Comparison of ENCODE assay signal across 1 cellular context in the genomic region with DNA sequence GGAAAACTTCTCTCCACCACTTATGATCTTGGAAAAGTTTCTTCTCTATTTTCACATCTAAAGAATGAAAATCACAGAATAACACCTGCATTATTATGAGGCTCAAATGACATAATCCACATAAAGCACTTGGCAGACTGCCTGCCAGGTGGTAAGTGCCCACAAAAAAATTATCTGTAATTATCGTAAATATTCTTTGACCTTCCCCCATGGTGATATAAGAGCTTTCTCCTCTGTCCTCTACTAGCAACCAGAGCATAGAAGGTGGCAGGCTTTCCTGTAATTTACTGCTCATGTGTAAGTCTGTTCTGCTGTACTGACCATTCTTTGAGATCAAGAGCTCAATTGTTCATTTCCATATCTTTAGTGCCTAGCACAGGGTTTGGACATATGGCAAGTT.
TF ChIP-seq lines count a peak whose summit lies in the region.

No MANE protein-coding gene starts in this region.

TF ChIP-seq in GM23338, 12 proteins besides CTCF, POLR2A, EP300 and RAD21 (continued from another document):
- TF ChIP-seq REST (IDR thresholded peaks at IDR 0.05; ENCODE audit: unreplicated experiment) (no peak), ETS1 (IDR thresholded peaks at IDR 0.05) (no peak), EZH2 (IDR thresholded peaks at IDR 0.05; ENCODE audit: low read depth, unreplicated experiment) (no peak), NANOG (IDR thresholded peaks at IDR 0.05; ENCODE audit: borderline replicate concordance) (no peak), JUNB (IDR thresholded peaks at IDR 0.05; ENCODE audit: unreplicated experiment) (no peak), STAT1 (IDR thresholded peaks at IDR 0.05; ENCODE audit: unreplicated experiment) (no peak)
